In genomic region chr4:121154103-121154515, GRCh38 we compare ENCODE assay signal across 11 cellular contexts. TPM values are rescaled to one million over a fixed set of nuclear protein-coding genes. Genes with fewer than 3 reads are reported as not detected.
DNase-seq lines count a peak whose midpoint lies in the region; ATAC-seq and TF ChIP-seq lines count a peak whose summit lies in the region.
"Had no signal": no experiment of that assay in that cellular context is flagged by ENCODE, and none has a peak within 500 bp of the region (broad histone marks: within the 10 kb centered on the region; RNA-seq: fewer than 3 reads in every experiment).

No MANE protein-coding gene starts in this region.

- peaks cover 64% of the 10 kb centered on the region for H3K4me1 Mint-ChIP-seq in activated T-cell treated with anti-CD3 and anti-CD28 coated beads, Interleukin-2, amount 50 U/mL, for 4 hours (ENCODE audit: low read depth)
- H3K4me1 Mint-ChIP-seq in activated CD8-positive, alpha-beta T cell treated with anti-CD3 and anti-CD28 coated beads, Interleukin-2, amount 10 ng/mL, durations not matched to agents 7 days and 5 days (ENCODE audit: low read depth): peaks cover 72% of the 10 kb centered on the region
- no peaks in the 10 kb centered on the region for H3K4me1 Mint-ChIP-seq in MCF 10A (ENCODE audit: insufficient read depth, unreplicated experiment)

- H3K27me3 Mint-ChIP-seq in activated T-cell treated with anti-CD3 and anti-CD28 coated beads, Interleukin-2, amount 50 U/mL, for 4 hours (ENCODE audit: low read depth): peaks cover 2% of the 10 kb centered on the region
- no peaks in the 10 kb centered on the region for H3K27me3 Mint-ChIP-seq in activated CD8-positive, alpha-beta T cell treated with anti-CD3 and anti-CD28 coated beads, Interleukin-2, amount 10 ng/mL, durations not matched to agents 7 days and 5 days (ENCODE audit: low read depth)
- no peaks in the 10 kb centered on the region for H3K27me3 Mint-ChIP-seq in MCF 10A (ENCODE audit: insufficient read depth, unreplicated experiment)

- peak overlapping the region; percentile 52 for H3K4me3 Mint-ChIP-seq in activated T-cell treated with anti-CD3 and anti-CD28 coated beads, Interleukin-2, amount 50 U/mL, for 4 hours
- H3K4me3 Mint-ChIP-seq in activated CD8-positive, alpha-beta T cell treated with anti-CD3 and anti-CD28 coated beads, Interleukin-2, amount 10 ng/mL, durations not matched to agents 7 days and 5 days: peak overlapping the region; percentile 57
- H3K4me3 Mint-ChIP-seq in MCF 10A (ENCODE audit: unreplicated experiment): no peak overlapping the region
- H3K4me3 Mint-ChIP-seq: B cell had no signal

- ATAC-seq in activated T-cell treated with anti-CD3 and anti-CD28 coated beads, Interleukin-2, amount 50 U/mL, for 4 hours: peak; percentile 86 to 88
- ATAC-seq in HG03432 (IDR thresholded peaks at IDR 0.05; ENCODE audit: unreplicated experiment): peak; percentile 73
- ATAC-seq in activated CD8-positive, alpha-beta T cell treated with anti-CD3 and anti-CD28 coated beads, Interleukin-2, amount 10 ng/mL, durations not matched to agents 7 days and 5 days: peak; percentile 86
- ATAC-seq in stimulated activated naive CD8-positive, alpha-beta T cell treated with anti-CD3 and anti-CD28 coated beads, Interleukin-15, Interleukin-2, amounts not matched to agents 100 U/mL and 50 U/mL, for 24 hours: peak; percentile 81
- no peak for ATAC-seq in GM19035 (IDR thresholded peaks at IDR 0.05; ENCODE audit: unreplicated experiment)

- peaks cover 4% of the 10 kb centered on the region for H3K36me3 Mint-ChIP-seq in activated T-cell treated with anti-CD3 and anti-CD28 coated beads, Interleukin-2, amount 50 U/mL, for 4 hours (ENCODE audit: insufficient read depth)
- H3K36me3 Mint-ChIP-seq in activated CD8-positive, alpha-beta T cell treated with anti-CD3 and anti-CD28 coated beads, Interleukin-2, amount 10 ng/mL, durations not matched to agents 7 days and 5 days (ENCODE audit: low read depth): peaks cover 15% of the 10 kb centered on the region
- no peaks in the 10 kb centered on the region for H3K36me3 Mint-ChIP-seq in MCF 10A (ENCODE audit: insufficient read depth, unreplicated experiment)

- no peak for TF ChIP-seq CTCF in MCF 10A (IDR thresholded peaks at IDR 0.05; ENCODE audit: unreplicated experiment)

- peak overlapping the region; percentile 84 for H3K27ac Mint-ChIP-seq in activated CD8-positive, alpha-beta T cell treated with anti-CD3 and anti-CD28 coated beads, Interleukin-2, amount 10 ng/mL, durations not matched to agents 7 days and 5 days
- H3K27ac Mint-ChIP-seq in MCF 10A (ENCODE audit: low read depth, unreplicated experiment): no peak overlapping the region
- H3K27ac Mint-ChIP-seq: B cell had no signal

- DNase-seq in activated T-cell treated with anti-CD3 and anti-CD28 coated beads, Interleukin-2, amount 50 U/mL, for 4 hours: no peak
- no peak for DNase-seq in activated T-cell treated with anti-CD3 and anti-CD28 coated beads, Interleukin-2, amount 50 U/mL, for 48 hours
- DNase-seq in activated CD8-positive, alpha-beta T cell treated with anti-CD3 and anti-CD28 coated beads, Interleukin-2, amount 10 ng/mL, durations not matched to agents 7 days and 5 days: peak; percentile 63
- no peak for DNase-seq in stimulated activated naive CD8-positive, alpha-beta T cell treated with anti-CD3 and anti-CD28 coated beads, Interleukin-15, Interleukin-2, amounts not matched to agents 100 U/mL and 50 U/mL, for 24 hours
- DNase-seq in MCF 10A (ENCODE audit: unreplicated experiment) (no peak), H4 (ENCODE audit: low spot score) (no peak)
- DNase-seq: NCI-H1092, NCI-H82 had no signal

- CTCF ChIA-PET in activated CD8-positive, alpha-beta T cell treated with anti-CD3 and anti-CD28 coated beads, Interleukin-2, amount 10 ng/mL, durations not matched to agents 7 days and 5 days (lab: Charles Lee): interaction anchor here (1.1 to 2.3 kb wide), 7 partner anchors 16 to 46 kb away, joined by 3 to 13 read pairs (median 3); no protein-coding TSS in a partner anchor
- CTCF ChIA-PET in MCF 10A (lab: Yijun Ruan, JAX): no interaction called here

- BruUV-seq in MCF 10A (replicated peaks; lab: Mats Ljungman, UMichigan): no TSS peak

- H3K9me3 Mint-ChIP-seq in activated T-cell treated with anti-CD3 and anti-CD28 coated beads, Interleukin-2, amount 50 U/mL, for 4 hours: no peaks in the 10 kb centered on the region
- H3K9me3 Mint-ChIP-seq in activated CD8-positive, alpha-beta T cell treated with anti-CD3 and anti-CD28 coated beads, Interleukin-2, amount 10 ng/mL, durations not matched to agents 7 days and 5 days (ENCODE audit: insufficient read depth): no peaks in the 10 kb centered on the region
- H3K9me3 Mint-ChIP-seq in MCF 10A (ENCODE audit: unreplicated experiment): no peaks in the 10 kb centered on the region

- POLR2A ChIA-PET in activated CD8-positive, alpha-beta T cell treated with anti-CD3 and anti-CD28 coated beads, Interleukin-2, amount 10 ng/mL, durations not matched to agents 7 days and 5 days (lab: Charles Lee): interaction anchor here (1.1 kb wide), 1 partner anchor 36 kb away, joined by 3 read pairs; no protein-coding TSS in a partner anchor
- POLR2A ChIA-PET in MCF 10A (lab: Yijun Ruan, JAX): no interaction called here

- intact Hi-C loops in MCF 10A (cut with micrococcal nuclease): no loop called here

RNA-seq across cellular contexts. Expression of gene TNIP3, which starts 10.0 kb away (rescaled TPM):
- 10 to 100 TPM in 2 of 3 donors, 1 to 10 TPM in 1; 7.4 to 21.9 (median 20.6) TPM for total RNA-seq in activated T-cell treated with anti-CD3 and anti-CD28 coated beads, Interleukin-2, amount 50 U/mL, for 4 hours
- under 1 TPM; 0.29 to 0.42 TPM for total RNA-seq in activated CD8-positive, alpha-beta T cell treated with anti-CD3 and anti-CD28 coated beads, Interleukin-2, amount 10 ng/mL, durations not matched to agents 7 days and 5 days
- total RNA-seq in MCF 10A (2022): 2.0 and 2.1 TPM in 2 replicates
- total RNA-seq in H4 (2014; rRNA removed; shearing (Covaris generic)): 0.66 and 1.5 TPM in 2 replicates
- total RNA-seq: B cell had no signal
